Comparison of ENCODE assay signal across 6 cellular contexts in genomic region chr12:117457189-117457588, GRCh38.
"Had no signal": no experiment of that assay in that cellular context is flagged by ENCODE, and none has a peak within 500 bp of the region (broad histone marks: within the 10 kb centered on the region; RNA-seq: fewer than 3 reads in every experiment).

No MANE protein-coding gene starts in this region.

- ATAC-seq: HepG2, K562 had no signal

- DNase-seq: IMR-90, KBM-7, KG1 had no signal

- H3K27ac ChIP-seq: HL-60 had no signal

- H3K4me3 ChIP-seq: K562 had no signal
